In the genomic region with DNA sequence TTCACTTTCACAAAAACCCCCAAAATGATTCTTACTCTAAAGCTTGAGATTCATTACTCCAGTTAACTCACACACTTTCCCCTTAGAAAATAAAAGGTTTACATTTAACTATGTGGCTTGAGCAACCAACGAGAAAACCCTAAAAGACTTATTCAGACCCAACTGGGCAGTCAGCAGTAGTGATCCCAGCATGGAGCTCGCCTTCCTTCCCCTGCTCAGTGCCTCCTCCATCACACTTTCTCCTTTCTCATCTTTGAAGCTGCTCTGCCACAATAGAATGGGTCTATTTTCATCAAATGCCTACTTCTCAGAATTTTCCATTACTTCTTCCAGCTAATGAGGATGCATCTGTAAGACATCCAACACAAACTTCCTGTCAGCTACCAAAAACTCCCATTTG, we compare ENCODE assay signal across 20 cellular contexts. TPM values are rescaled to one million over a fixed set of nuclear protein-coding genes. Genes with fewer than 3 reads are reported as not detected.
"Had no signal": no experiment of that assay in that cellular context is flagged by ENCODE, and none has a peak within 500 bp of the region (broad histone marks: within the 10 kb centered on the region; RNA-seq: fewer than 3 reads in every experiment).

No MANE protein-coding gene starts in this region.

- DNase-seq: activated CD4-positive, alpha-beta T cell treated with anti-CD3 and anti-CD28 coated beads, Interleukin-2, amount 50 U/mL, for 4 hours; activated CD8-positive, alpha-beta memory T cell treated with anti-CD3 and anti-CD28 coated beads, Interleukin-2, amount 50 U/mL, for 48 hours; activated naive CD4-positive, alpha-beta T cell treated with Interleukin-2 at 50 U/mL for 16 hours; activated naive CD8-positive, alpha-beta T cell treated with anti-CD3 and anti-CD28 coated beads for 36 hours; activated T-cell treated with anti-CD3 and anti-CD28 coated beads, Interleukin-2, amount 50 U/mL, for 48 hours; colonic mucosa; endodermal cell; foreskin keratinocyte; left cardiac atrium; midbrain; pancreas; right cardiac atrium; stimulated activated CD4-positive, alpha-beta T cell treated with anti-CD3 and anti-CD28 coated beads, Interleukin-2, amount 100 ng/mL, for 24 hours; stomach; WERI-Rb-1 had no signal

- H3K27ac Mint-ChIP-seq: activated naive CD8-positive, alpha-beta T cell treated with anti-CD3 and anti-CD28 coated beads for 36 hours; endodermal cell; natural killer cell treated with Interleukin-12 subunit alpha and Interleukin-12 subunit beta and Interleukin-15 and Interleukin-18, amount 100 ng/mL, for 72 hours; stimulated activated memory B cell treated with anti-CD40 and anti-IgM and Interleukin-4, amounts not matched to agents 10 μg/mL and 1 μg/mL and 100 μg/mL, for 72 hours had no signal

- H3K4me3 Mint-ChIP-seq: activated naive CD8-positive, alpha-beta T cell treated with anti-CD3 and anti-CD28 coated beads for 36 hours; endodermal cell; natural killer cell treated with Interleukin-12 subunit alpha and Interleukin-12 subunit beta and Interleukin-15 and Interleukin-18, amount 100 ng/mL, for 72 hours; stimulated activated memory B cell treated with anti-CD40 and anti-IgM and Interleukin-4, amounts not matched to agents 10 μg/mL and 1 μg/mL and 100 μg/mL, for 72 hours had no signal

- H3K4me1 ChIP-seq: colonic mucosa, foreskin keratinocyte, pancreas, stomach, suprapubic skin, tibial nerve had no signal

- H3K9me3 ChIP-seq: colonic mucosa, pancreas, stomach, suprapubic skin, tibial nerve had no signal

- H3K36me3 Mint-ChIP-seq: activated naive CD8-positive, alpha-beta T cell treated with anti-CD3 and anti-CD28 coated beads for 36 hours; natural killer cell treated with Interleukin-12 subunit alpha and Interleukin-12 subunit beta and Interleukin-15 and Interleukin-18, amount 100 ng/mL, for 72 hours; stimulated activated memory B cell treated with anti-CD40 and anti-IgM and Interleukin-4, amounts not matched to agents 10 μg/mL and 1 μg/mL and 100 μg/mL, for 72 hours had no signal

- H3K4me1 Mint-ChIP-seq: activated naive CD8-positive, alpha-beta T cell treated with anti-CD3 and anti-CD28 coated beads for 36 hours; stimulated activated memory B cell treated with anti-CD40 and anti-IgM and Interleukin-4, amounts not matched to agents 10 μg/mL and 1 μg/mL and 100 μg/mL, for 72 hours had no signal

- H3K4me3 ChIP-seq: colonic mucosa, pancreas, stomach, suprapubic skin, tibial nerve had no signal

- H3K36me3 ChIP-seq: colonic mucosa, pancreas, stomach, suprapubic skin, tibial nerve, WERI-Rb-1 had no signal

- H3K9me3 Mint-ChIP-seq: activated naive CD8-positive, alpha-beta T cell treated with anti-CD3 and anti-CD28 coated beads for 36 hours; endodermal cell; natural killer cell treated with Interleukin-12 subunit alpha and Interleukin-12 subunit beta and Interleukin-15 and Interleukin-18, amount 100 ng/mL, for 72 hours; stimulated activated memory B cell treated with anti-CD40 and anti-IgM and Interleukin-4, amounts not matched to agents 10 μg/mL and 1 μg/mL and 100 μg/mL, for 72 hours had no signal

- H3K27me3 ChIP-seq: colonic mucosa, stomach, suprapubic skin, tibial nerve had no signal

- H3K27ac ChIP-seq: colonic mucosa, foreskin keratinocyte, pancreas, stomach, suprapubic skin, tibial nerve had no signal

RNA-seq across cellular contexts. Expression of a gene that starts 29.1 kb away (rescaled TPM):
- total RNA-seq: foreskin keratinocyte, pulmonary artery endothelial cell had no signal
